8 cellular contexts compared by ENCODE assay signal in genomic region chr2:112881217-112882000, GRCh38. TPM values are rescaled to one million over a fixed set of nuclear protein-coding genes. Genes with fewer than 3 reads are reported as not detected.
A peak's percentile ranks its signal among the peaks of the same experiment; 100 is the strongest.
DNase-seq lines count a peak whose midpoint lies in the region; ATAC-seq and TF ChIP-seq lines count a peak whose summit lies in the region.

No MANE protein-coding gene starts in this region.

- no peaks in the 10 kb centered on the region for H3K9me3 Mint-ChIP-seq in stimulated activated effector memory CD8-positive, alpha-beta T cell treated with anti-CD3 and anti-CD28 coated beads, Interleukin-12 subunit alpha, Interleukin-12 subunit beta, amount 100 ng/mL, for 72 hours
- H3K9me3 Mint-ChIP-seq in naive thymus-derived CD8-positive, alpha-beta T cell, result no peaks in the 10 kb centered on the region

- H3K9me3 ChIP-seq in RWPE2 (ENCODE audit: severe bottlenecking), result no peaks in the 10 kb centered on the region

- H3K27ac Mint-ChIP-seq in stimulated activated effector memory CD8-positive, alpha-beta T cell treated with anti-CD3 and anti-CD28 coated beads, Interleukin-12 subunit alpha, Interleukin-12 subunit beta, amount 100 ng/mL, for 72 hours, result peak overlapping the region; percentile 84
- peak overlapping the region in 2 of 10 donors; percentile 14 to 16 for H3K27ac Mint-ChIP-seq in naive thymus-derived CD8-positive, alpha-beta T cell

- TF ChIP-seq CTCF in RWPE2 (IDR thresholded peaks at IDR 0.05; ENCODE audit: poor library complexity, severe bottlenecking) (no peak), fibroblast of the aortic adventitia (IDR thresholded peaks at IDR 0.05; ENCODE audit: insufficient read depth, low read length) (no peak)

- H3K4me1 Mint-ChIP-seq in stimulated activated effector memory CD8-positive, alpha-beta T cell treated with anti-CD3 and anti-CD28 coated beads, Interleukin-12 subunit alpha, Interleukin-12 subunit beta, amount 100 ng/mL, for 72 hours, result peaks cover 39% of the 10 kb centered on the region
- H3K4me1 Mint-ChIP-seq in naive thymus-derived CD8-positive, alpha-beta T cell, result peaks cover 2 to 34% (median 9%) of the 10 kb centered on the region in 4 donors

- H3K36me3 Mint-ChIP-seq in stimulated activated effector memory CD8-positive, alpha-beta T cell treated with anti-CD3 and anti-CD28 coated beads, Interleukin-12 subunit alpha, Interleukin-12 subunit beta, amount 100 ng/mL, for 72 hours, result no peaks in the 10 kb centered on the region
- H3K36me3 Mint-ChIP-seq in naive thymus-derived CD8-positive, alpha-beta T cell, result no peaks in the 10 kb centered on the region

- H3K4me3 ChIP-seq in RWPE2 (ENCODE audit: severe bottlenecking), result no peak overlapping the region
- no peak overlapping the region for H3K4me3 ChIP-seq in fibroblast of the aortic adventitia (ENCODE audit: low read depth, low read length)

- H3K4me3 Mint-ChIP-seq in stimulated activated effector memory CD8-positive, alpha-beta T cell treated with anti-CD3 and anti-CD28 coated beads, Interleukin-12 subunit alpha, Interleukin-12 subunit beta, amount 100 ng/mL, for 72 hours, result peak overlapping the region; percentile 44
- no peak overlapping the region for H3K4me3 Mint-ChIP-seq in naive thymus-derived CD8-positive, alpha-beta T cell

- H3K27me3 Mint-ChIP-seq in naive thymus-derived CD8-positive, alpha-beta T cell, result peaks cover 0 to 3% (median 0%) of the 10 kb centered on the region in 5 donors

- H3K36me3 ChIP-seq in RWPE2 (ENCODE audit: low read depth), result no peaks in the 10 kb centered on the region

- TF ChIP-seq POLR2A in GM18505 (IDR thresholded peaks at IDR 0.05; ENCODE audit: borderline replicate concordance, extremely low read depth, insufficient read depth, insufficient read length), result no peak

- peak; percentile 64 for DNase-seq in AG08395 (ENCODE audit: low spot score)
- peak; percentile 76 for DNase-seq in RWPE2 (ENCODE audit: low spot score)
- DNase-seq in fibroblast of the aortic adventitia (ENCODE audit: low read depth), result peak; percentile 96
- DNase-seq in stimulated activated effector memory CD8-positive, alpha-beta T cell treated with anti-CD3 and anti-CD28 coated beads, Interleukin-12 subunit alpha, Interleukin-12 subunit beta, amount 100 ng/mL, for 72 hours (ENCODE audit: low spot score in 2 of 2), result no peak
- DNase-seq in naive thymus-derived CD8-positive, alpha-beta T cell, result no peak

- H3K4me1 ChIP-seq in RWPE2 (ENCODE audit: insufficient read depth, poor library complexity, severe bottlenecking), result peaks cover 57% of the 10 kb centered on the region

- ATAC-seq in GM18505 (IDR thresholded peaks at IDR 0.05; ENCODE audit: unreplicated experiment) (peak; percentile 82), HG02973 (IDR thresholded peaks at IDR 0.05; ENCODE audit: unreplicated experiment) (peak; percentile 72), RWPE2 (ENCODE audit: low read depth) (peak; percentile 44), HG02970 (IDR thresholded peaks at IDR 0.05; ENCODE audit: low FRiP score, unreplicated experiment) (no peak)
- peak; percentile 85 for ATAC-seq in stimulated activated effector memory CD8-positive, alpha-beta T cell treated with anti-CD3 and anti-CD28 coated beads, Interleukin-12 subunit alpha, Interleukin-12 subunit beta, amount 100 ng/mL, for 72 hours
- no peak for ATAC-seq in naive thymus-derived CD8-positive, alpha-beta T cell

- peak overlapping the region; percentile 99 for H3K27ac ChIP-seq in RWPE2 (ENCODE audit: poor library complexity, severe bottlenecking)

- no peaks in the 10 kb centered on the region for H3K27me3 ChIP-seq in RWPE2 (ENCODE audit: insufficient read depth, poor library complexity, severe bottlenecking)

- POLR2A ChIA-PET in naive thymus-derived CD8-positive, alpha-beta T cell (lab: Charles Lee), result no interaction called here

RNA-seq across cellular contexts. Expression of gene IL37, which starts 29.6 kb away (rescaled TPM):
- total RNA-seq in fibroblast of the aortic adventitia (ENCODE audit: low replicate concordance), result not detected in 2 replicates
- not detected for total RNA-seq in naive thymus-derived CD8-positive, alpha-beta T cell
- not detected for polyA plus RNA-seq in naive thymus-derived CD8-positive, alpha-beta T cell

RNA-seq across cellular contexts. Expression of gene IL1B, which starts 44.8 kb away (rescaled TPM):
- 2.4 TPM in 1 of 2 replicates, not detected in the other for total RNA-seq in fibroblast of the aortic adventitia (ENCODE audit: low replicate concordance)
- total RNA-seq in naive thymus-derived CD8-positive, alpha-beta T cell, result not detected
- not detected for polyA plus RNA-seq in naive thymus-derived CD8-positive, alpha-beta T cell

Comparison
In these comparisons a context has a peak if more than half of its experiments do, and no peak if none do; other contexts are left out.
1. DNase-seq: peak in AG08395 (single experiment), RWPE2 (single experiment) and fibroblast of the aortic adventitia (single experiment); none in stimulated activated effector memory CD8-positive, alpha-beta T cell treated with anti-CD3 and anti-CD28 coated beads, Interleukin-12 subunit alpha, Interleukin-12 subunit beta, amount 100 ng/mL, for 72 hours (0 of 2) and naive thymus-derived CD8-positive, alpha-beta T cell (0 of 10).
2. ATAC-seq: peak in GM18505 (single experiment), HG02973 (single experiment), RWPE2 (single experiment) and stimulated activated effector memory CD8-positive, alpha-beta T cell treated with anti-CD3 and anti-CD28 coated beads, Interleukin-12 subunit alpha, Interleukin-12 subunit beta, amount 100 ng/mL, for 72 hours (single experiment); none in naive thymus-derived CD8-positive, alpha-beta T cell (0 of 2) and HG02970 (single experiment).